ENCODE assay signal across 20 cellular contexts in the genomic region with DNA sequence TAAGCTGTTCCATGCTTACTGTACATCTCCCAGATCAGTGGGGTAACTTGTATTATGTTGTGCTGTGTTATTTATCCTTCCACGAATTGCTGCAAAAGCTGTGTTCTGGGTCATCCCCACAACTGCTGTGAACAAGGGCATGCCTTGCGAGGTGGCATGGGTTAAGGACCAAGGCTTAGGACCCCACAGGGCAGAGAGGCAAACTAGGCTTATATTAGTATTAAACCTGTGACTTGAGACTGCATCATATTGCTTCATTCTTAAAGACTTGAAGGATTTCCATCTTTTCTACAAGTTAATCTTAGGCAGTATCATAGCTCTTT. TPM values are rescaled to one million over a fixed set of nuclear protein-coding genes. Genes with fewer than 3 reads are reported as not detected.
DNase-seq lines count a peak whose midpoint lies in the region; TF ChIP-seq lines count a peak whose summit lies in the region.
"Had no signal": no experiment of that assay in that cellular context is flagged by ENCODE, and none has a peak within 500 bp of the region (broad histone marks: within the 10 kb centered on the region; RNA-seq: fewer than 3 reads in every experiment).

No MANE protein-coding gene starts in this region.

- peaks cover 54% of the 10 kb centered on the region for H3K36me3 Mint-ChIP-seq in nephron (ENCODE audit: low read depth)
- H3K36me3 Mint-ChIP-seq: naive B cell; stimulated activated effector memory CD8-positive, alpha-beta T cell treated with anti-CD3 and anti-CD28 coated beads, Interleukin-12 subunit alpha, Interleukin-12 subunit beta, amount 100 ng/mL, for 72 hours had no signal

- no peak overlapping the region for H3K4me3 Mint-ChIP-seq in nephron
- H3K4me3 Mint-ChIP-seq: activated CD8-positive, alpha-beta T cell treated with anti-CD3 and anti-CD28 coated beads for 36 hours; activated T-helper 17 cell treated with anti-CD3 and anti-CD28 coated beads, Interleukin-2, amount 50 U/mL, for 72 hours; dendritic cell treated with granulocyte-macrophage colony-stimulating factor and Interleukin-4, amounts not matched to agents 40 ng/mL and 50 ng/mL, for 4 days; naive B cell; stimulated activated effector memory CD8-positive, alpha-beta T cell treated with anti-CD3 and anti-CD28 coated beads, Interleukin-12 subunit alpha, Interleukin-12 subunit beta, amount 100 ng/mL, for 72 hours had no signal

- H3K36me3 ChIP-seq in urinary bladder (ENCODE audit: insufficient read depth) = no peaks in the 10 kb centered on the region

- peaks cover 30% of the 10 kb centered on the region for H3K4me1 Mint-ChIP-seq in nephron
- H3K4me1 Mint-ChIP-seq: activated T-helper 17 cell treated with anti-CD3 and anti-CD28 coated beads, Interleukin-2, amount 50 U/mL, for 72 hours; naive B cell; stimulated activated effector memory CD8-positive, alpha-beta T cell treated with anti-CD3 and anti-CD28 coated beads, Interleukin-12 subunit alpha, Interleukin-12 subunit beta, amount 100 ng/mL, for 72 hours had no signal

- 59% methylated on average over 2 of the region's 2 CpGs for WGBS in urinary bladder

- CTCF ChIA-PET in RWPE1 (lab: Yijun Ruan, JAX) = interaction anchor here (0.6 to 1.0 kb wide), 3 partner anchors 121 to 871 kb away, joined by 3 to 6 read pairs (median 3); no protein-coding TSS in a partner anchor

- TF ChIP-seq CTCF in RWPE1 (conservative IDR thresholded peaks at IDR 0.05; ENCODE audit: low read depth) = no peak
- no peak for TF ChIP-seq CTCF in coronary artery (IDR thresholded peaks at IDR 0.05)
- no peak for TF ChIP-seq CTCF in nephron (IDR thresholded peaks at IDR 0.05; ENCODE audit: unreplicated experiment in 3 of 3)

- H3K27ac ChIP-seq in RWPE1 (peak overlapping the region; percentile 38; the same call in 1 of the 2 replicates), coronary artery (peak overlapping the region; percentile 51 to 82), urinary bladder (ENCODE audit: low read depth) (peak overlapping the region; percentile 28)
- H3K27ac ChIP-seq: BLaER1 treated with 17β-estradiol and CSF1 and Interleukin-3, amounts not matched to agents 10 nM and 100 nM had no signal

- H3K4me3 ChIP-seq in coronary artery = no peak overlapping the region
- H3K4me3 ChIP-seq in urinary bladder (ENCODE audit: low read depth, low read length) = no peak overlapping the region
- H3K4me3 ChIP-seq: BLaER1 treated with 17β-estradiol and CSF1 and Interleukin-3, amounts not matched to agents 10 nM and 100 nM; K562 had no signal

- DNase-seq in RWPE1 (ENCODE audit: low spot score) = no peak
- no peak for DNase-seq in coronary artery (ENCODE audit: low spot score)
- no peak for DNase-seq in NCI-H2081 treated with DMSO at 0.1 percent for 48 hours (lab: John Stamatoyannopoulos, UW)
- no peak for DNase-seq in stimulated activated CD4-positive, alpha-beta T cell treated with anti-CD3 and anti-CD28 coated beads, Interleukin-4, amount 100 ng/mL, for 1 hour
- no peak for DNase-seq in T-helper 2 cell
- DNase-seq: activated CD8-positive, alpha-beta T cell treated with anti-CD3 and anti-CD28 coated beads for 36 hours; amniotic stem cell; DMS79; H7; left colon; naive B cell; NCI-H510A had no signal

- no peaks in the 10 kb centered on the region for H3K27me3 Mint-ChIP-seq in nephron (ENCODE audit: low read depth)
- H3K27me3 Mint-ChIP-seq: dendritic cell treated with granulocyte-macrophage colony-stimulating factor and Interleukin-4, amounts not matched to agents 40 ng/mL and 50 ng/mL, for 4 days; naive B cell had no signal

- H3K9me3 Mint-ChIP-seq in nephron = no peaks in the 10 kb centered on the region
- H3K9me3 Mint-ChIP-seq: activated CD8-positive, alpha-beta T cell treated with anti-CD3 and anti-CD28 coated beads for 36 hours; activated T-helper 17 cell treated with anti-CD3 and anti-CD28 coated beads, Interleukin-2, amount 50 U/mL, for 72 hours; dendritic cell treated with granulocyte-macrophage colony-stimulating factor and Interleukin-4, amounts not matched to agents 40 ng/mL and 50 ng/mL, for 4 days; naive B cell; stimulated activated effector memory CD8-positive, alpha-beta T cell treated with anti-CD3 and anti-CD28 coated beads, Interleukin-12 subunit alpha, Interleukin-12 subunit beta, amount 100 ng/mL, for 72 hours had no signal

- H3K27ac Mint-ChIP-seq in nephron = peak overlapping the region in 2 of 3 experiments; percentile 33 to 49
- H3K27ac Mint-ChIP-seq: activated CD8-positive, alpha-beta T cell treated with anti-CD3 and anti-CD28 coated beads for 36 hours; activated T-helper 17 cell treated with anti-CD3 and anti-CD28 coated beads, Interleukin-2, amount 50 U/mL, for 72 hours; dendritic cell treated with granulocyte-macrophage colony-stimulating factor and Interleukin-4, amounts not matched to agents 40 ng/mL and 50 ng/mL, for 4 days; naive B cell; stimulated activated effector memory CD8-positive, alpha-beta T cell treated with anti-CD3 and anti-CD28 coated beads, Interleukin-12 subunit alpha, Interleukin-12 subunit beta, amount 100 ng/mL, for 72 hours had no signal

- H3K4me1 ChIP-seq in urinary bladder (ENCODE audit: insufficient read depth) = no peaks in the 10 kb centered on the region

- POLR2A ChIA-PET in RWPE1 (lab: Yijun Ruan, JAX; ENCODE audit: low non-redundant PET) = no interaction called here

RNA-seq across cellular contexts. Expression of a gene that starts 19.9 kb away (rescaled TPM):
- 139 TPM for total RNA-seq in urinary bladder
- polyA plus RNA-seq in urinary bladder = 45.0 TPM
- total RNA-seq: activated CD8-positive, alpha-beta T cell treated with anti-CD3 and anti-CD28 coated beads for 36 hours; activated T-helper 17 cell treated with anti-CD3 and anti-CD28 coated beads, Interleukin-2, amount 50 U/mL, for 72 hours; OCI-LY7 had no signal
